ENCODE assay signal across 5 cellular contexts in the genomic region with DNA sequence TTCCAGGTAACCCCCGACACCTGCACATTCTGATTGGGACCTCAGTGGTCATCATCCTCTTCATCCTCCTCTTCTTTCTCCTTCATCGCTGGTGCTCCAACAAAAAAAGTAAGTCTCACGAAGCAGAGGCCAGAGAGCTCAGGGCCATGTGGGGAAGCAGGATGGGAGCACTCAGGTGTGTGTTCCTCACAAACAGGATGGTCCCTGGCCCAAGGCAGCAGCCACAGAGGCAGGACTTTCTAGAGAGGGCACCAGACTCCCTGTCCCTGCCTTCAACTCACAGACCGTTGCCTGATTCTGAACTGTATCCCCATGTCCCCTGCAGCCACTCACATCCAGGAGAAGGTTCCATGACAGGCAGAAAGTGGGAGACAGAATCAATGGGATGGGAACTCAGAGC. TPM values are rescaled to one million over a fixed set of nuclear protein-coding genes. Genes with fewer than 3 reads are reported as not detected.
"Had no signal": no experiment of that assay in that cellular context is flagged by ENCODE, and none has a peak within 500 bp of the region (broad histone marks: within the 10 kb centered on the region; RNA-seq: fewer than 3 reads in every experiment).

No MANE protein-coding gene starts in this region.

RNA-seq across cellular contexts. Expression of a gene that starts 13.3 kb away (rescaled TPM):
- total RNA-seq: HepG2, HT-29, HT1080, IMR-90, K562 had no signal

RNA-seq across cellular contexts. Expression of a gene that starts 20.5 kb away (rescaled TPM):
- total RNA-seq: HepG2, HT-29, HT1080, IMR-90, K562 had no signal

RNA-seq across cellular contexts. Expression of a gene that starts 33.4 kb away (rescaled TPM):
- total RNA-seq: HepG2, HT-29, HT1080, IMR-90, K562 had no signal

RNA-seq across cellular contexts. Expression of a gene that starts 44.6 kb away (rescaled TPM):
- total RNA-seq: HepG2, HT-29, HT1080, IMR-90, K562 had no signal

RNA-seq across cellular contexts. Expression of a gene that starts 49.6 kb away (rescaled TPM):
- total RNA-seq: HepG2, HT-29, HT1080, IMR-90, K562 had no signal
